In genomic region chr7:1049006-1049741, GRCh38 we compare ENCODE assay signal across 12 cellular contexts. TPM values are rescaled to one million over a fixed set of nuclear protein-coding genes. Genes with fewer than 3 reads are reported as not detected.
DNase-seq lines count a peak whose midpoint lies in the region; ATAC-seq and TF ChIP-seq lines count a peak whose summit lies in the region.
"Had no signal": no experiment of that assay in that cellular context is flagged by ENCODE, and none has a peak within 500 bp of the region (broad histone marks: within the 10 kb centered on the region; RNA-seq: fewer than 3 reads in every experiment).

No MANE protein-coding gene starts in this region.

- H3K27ac Mint-ChIP-seq in activated T-helper 17 cell treated with anti-CD3 and anti-CD28 coated beads, Interleukin-2, amount 50 U/mL, for 72 hours, result no peak overlapping the region
- H3K27ac Mint-ChIP-seq: mesothelial cell of epicardium had no signal

- no peaks in the 10 kb centered on the region for H3K9me3 Mint-ChIP-seq in activated T-helper 17 cell treated with anti-CD3 and anti-CD28 coated beads, Interleukin-2, amount 50 U/mL, for 72 hours
- H3K9me3 Mint-ChIP-seq: mesothelial cell of epicardium had no signal

- DNase-seq in Right ventricle myocardium inferior (ENCODE audit: missing footprints) (peak; percentile 39), right atrium auricular region (ENCODE audit: low spot score) (no peak), left lobe of liver (ENCODE audit: low spot score) (peak; percentile 85), upper lobe of right lung (no peak), NCI-H1105 treated with DMSO at 0.1 percent for 48 hours (lab: John Stamatoyannopoulos, UW) (no peak), NCI-H2171 (lab: John Stamatoyannopoulos, UW) (no peak)
- DNase-seq: OCI-M1; stimulated activated CD4-positive, alpha-beta T cell treated with anti-CD3 and anti-CD28 coated beads, Interleukin-12 subunit alpha, Interleukin-12 subunit beta, amount 100 ng/mL, for 4 hours had no signal

- peak overlapping the region in 1 of 2 donors; percentile 9 for H3K27ac ChIP-seq in right atrium auricular region
- H3K27ac ChIP-seq in upper lobe of right lung, result peak overlapping the region; percentile 44
- H3K27ac ChIP-seq: cardiac muscle cell had no signal

- H3K4me3 ChIP-seq in right atrium auricular region (no peak overlapping the region), upper lobe of right lung (no peak overlapping the region)
- H3K4me3 ChIP-seq: cardiac muscle cell had no signal

- H3K4me3 Mint-ChIP-seq in activated T-helper 17 cell treated with anti-CD3 and anti-CD28 coated beads, Interleukin-2, amount 50 U/mL, for 72 hours, result peak overlapping the region; percentile 87
- H3K4me3 Mint-ChIP-seq: mesothelial cell of epicardium had no signal

- intact Hi-C loops in Right ventricle myocardium inferior (cut with DNase I), result no loop called here
- intact Hi-C loops in upper lobe of right lung (cut with DNase I), result no loop called here

- TF ChIP-seq CTCF in right atrium auricular region (IDR thresholded peaks at IDR 0.05) (no peak), upper lobe of right lung (IDR thresholded peaks at IDR 0.05) (no peak)

- ATAC-seq in Right ventricle myocardium inferior (no peak), left lobe of liver (peak; percentile 51), upper lobe of right lung (no peak), GM21737 (IDR thresholded peaks at IDR 0.05; ENCODE audit: unreplicated experiment) (no peak)
- ATAC-seq in activated T-helper 17 cell treated with anti-CD3 and anti-CD28 coated beads, Interleukin-2, amount 50 U/mL, for 72 hours (replicated peaks), result no peak

- H3K4me1 ChIP-seq in right atrium auricular region (peaks cover 0 to 73% of the 10 kb centered on the region in 2 donors), upper lobe of right lung (peaks cover 66% of the 10 kb centered on the region)

- no peaks in the 10 kb centered on the region for H3K36me3 ChIP-seq in right atrium auricular region
- H3K36me3 ChIP-seq in upper lobe of right lung, result no peaks in the 10 kb centered on the region
- H3K36me3 ChIP-seq: cardiac muscle cell had no signal

- peaks cover 49% of the 10 kb centered on the region for H3K4me1 Mint-ChIP-seq in activated T-helper 17 cell treated with anti-CD3 and anti-CD28 coated beads, Interleukin-2, amount 50 U/mL, for 72 hours

- H3K27me3 ChIP-seq in right atrium auricular region (no peaks in the 10 kb centered on the region), upper lobe of right lung (no peaks in the 10 kb centered on the region)
- H3K27me3 ChIP-seq: cardiac muscle cell had no signal

- no peaks in the 10 kb centered on the region for H3K36me3 Mint-ChIP-seq in activated T-helper 17 cell treated with anti-CD3 and anti-CD28 coated beads, Interleukin-2, amount 50 U/mL, for 72 hours (ENCODE audit: low read depth)
- H3K36me3 Mint-ChIP-seq: mesothelial cell of epicardium had no signal

- no peaks in the 10 kb centered on the region for H3K27me3 Mint-ChIP-seq in activated T-helper 17 cell treated with anti-CD3 and anti-CD28 coated beads, Interleukin-2, amount 50 U/mL, for 72 hours

- no peaks in the 10 kb centered on the region for H3K9me3 ChIP-seq in right atrium auricular region
- no peaks in the 10 kb centered on the region for H3K9me3 ChIP-seq in upper lobe of right lung

RNA-seq across cellular contexts. Expression of gene GPR146, which starts 4.8 kb away (rescaled TPM):
- total RNA-seq in Right ventricle myocardium inferior, result 30.6 TPM
- 10 to 100 TPM; 13.4 to 18.6 TPM for total RNA-seq in right atrium auricular region
- 10 to 100 TPM in 1 of 2 donors, 1 to 10 TPM in 1; 2.0 to 14.9 TPM for total RNA-seq in activated T-helper 17 cell treated with anti-CD3 and anti-CD28 coated beads, Interleukin-2, amount 50 U/mL, for 72 hours
- total RNA-seq in left lobe of liver, result 28.1 TPM
- total RNA-seq in upper lobe of right lung, result 40.0 TPM

RNA-seq across cellular contexts. Expression of gene GPER1, which starts 38.7 kb away (rescaled TPM):
- total RNA-seq in Right ventricle myocardium inferior, result 3.6 TPM
- 1 to 10 TPM; 4.6 to 6.9 TPM for total RNA-seq in right atrium auricular region
- 1 to 10 TPM in 1 of 2 donors, under 1 TPM in 1; 0.24 to 1.1 TPM for total RNA-seq in activated T-helper 17 cell treated with anti-CD3 and anti-CD28 coated beads, Interleukin-2, amount 50 U/mL, for 72 hours
- 29.8 TPM for total RNA-seq in left lobe of liver
- total RNA-seq in upper lobe of right lung, result 11.1 TPM

Comparison
In these comparisons a context has a peak if more than half of its experiments do, and no peak if none do; other contexts are left out.
1. DNase-seq: peak in Right ventricle myocardium inferior (single experiment) and left lobe of liver (single experiment); none in right atrium auricular region (single experiment), upper lobe of right lung (single experiment), NCI-H1105 treated with DMSO at 0.1 percent for 48 hours (single experiment) and NCI-H2171 (single experiment).